ENCODE assay signal across 19 cellular contexts in the genomic region with DNA sequence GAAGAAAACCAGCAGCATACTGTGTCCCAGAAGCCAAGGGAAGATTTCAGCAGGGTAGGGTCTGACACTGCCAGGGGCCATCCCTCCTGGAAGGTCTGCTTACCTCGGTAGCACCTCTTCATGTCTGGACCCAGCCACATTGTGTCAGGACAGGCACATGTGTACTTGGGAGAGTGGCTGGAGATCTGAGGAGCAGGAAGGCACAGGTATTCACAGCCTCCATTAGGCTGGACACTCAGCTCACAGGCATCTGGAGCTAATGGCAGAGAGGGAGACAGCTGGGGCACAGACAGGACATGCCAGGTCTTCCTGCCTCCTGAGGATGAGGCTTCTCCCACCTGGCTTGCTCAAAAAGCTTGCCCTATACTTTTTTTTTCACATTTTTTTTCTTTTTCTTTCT.
"Had no signal": no experiment of that assay in that cellular context is flagged by ENCODE, and none has a peak within 500 bp of the region (broad histone marks: within the 10 kb centered on the region; RNA-seq: fewer than 3 reads in every experiment).

No MANE protein-coding gene starts in this region.

- H3K4me1 ChIP-seq: gastrocnemius medialis, sigmoid colon, tibial artery, vagina had no signal

- DNase-seq: activated CD4-positive, alpha-beta memory T cell treated with anti-CD3 and anti-CD28 coated beads, Interleukin-2, amount 10 ng/mL, durations not matched to agents 7 days and 5 days; activated CD4-positive, alpha-beta T cell treated with anti-CD3 and anti-CD28 coated beads for 36 hours; activated CD8-positive, alpha-beta memory T cell treated with anti-CD3 and anti-CD28 coated beads, Interleukin-2, amount 10 ng/mL, durations not matched to agents 7 days and 5 days; activated naive CD4-positive, alpha-beta T cell; activated naive CD8-positive, alpha-beta T cell treated with anti-CD3 and anti-CD28 coated beads, Interleukin-2, amount 10 ng/mL, durations not matched to agents 7 days and 5 days; central memory CD4-positive, alpha-beta T cell; dorsolateral prefrontal cortex; gastrocnemius medialis; head of caudate nucleus; mesenchymal stem cell; naive thymus-derived CD8-positive, alpha-beta T cell; posterior cingulate gyrus; sigmoid colon; stimulated activated naive CD4-positive, alpha-beta T cell treated with Interleukin-2 at 50 U/mL for 16 hours; substantia nigra; T-helper 2 cell; tibial artery had no signal

- ATAC-seq: activated CD4-positive, alpha-beta T cell treated with anti-CD3 and anti-CD28 coated beads for 36 hours; activated CD8-positive, alpha-beta memory T cell treated with anti-CD3 and anti-CD28 coated beads, Interleukin-2, amount 10 ng/mL, durations not matched to agents 7 days and 5 days; activated T-helper 17 cell treated with anti-CD3 and anti-CD28 coated beads, Interleukin-2, amount 50 U/mL, for 72 hours; gastrocnemius medialis; naive thymus-derived CD8-positive, alpha-beta T cell had no signal

- H3K27me3 ChIP-seq: dorsolateral prefrontal cortex, gastrocnemius medialis, sigmoid colon, tibial artery, vagina had no signal

- H3K36me3 ChIP-seq: gastrocnemius medialis, sigmoid colon, vagina had no signal

- H3K4me3 ChIP-seq: dorsolateral prefrontal cortex, gastrocnemius medialis, sigmoid colon, tibial artery, vagina had no signal

- H3K27ac ChIP-seq: dorsolateral prefrontal cortex, gastrocnemius medialis, sigmoid colon, tibial artery, vagina had no signal

- H3K9me3 ChIP-seq: gastrocnemius medialis, sigmoid colon, tibial artery, vagina had no signal
